ENCODE assay signal across 29 cellular contexts in the genomic region with DNA sequence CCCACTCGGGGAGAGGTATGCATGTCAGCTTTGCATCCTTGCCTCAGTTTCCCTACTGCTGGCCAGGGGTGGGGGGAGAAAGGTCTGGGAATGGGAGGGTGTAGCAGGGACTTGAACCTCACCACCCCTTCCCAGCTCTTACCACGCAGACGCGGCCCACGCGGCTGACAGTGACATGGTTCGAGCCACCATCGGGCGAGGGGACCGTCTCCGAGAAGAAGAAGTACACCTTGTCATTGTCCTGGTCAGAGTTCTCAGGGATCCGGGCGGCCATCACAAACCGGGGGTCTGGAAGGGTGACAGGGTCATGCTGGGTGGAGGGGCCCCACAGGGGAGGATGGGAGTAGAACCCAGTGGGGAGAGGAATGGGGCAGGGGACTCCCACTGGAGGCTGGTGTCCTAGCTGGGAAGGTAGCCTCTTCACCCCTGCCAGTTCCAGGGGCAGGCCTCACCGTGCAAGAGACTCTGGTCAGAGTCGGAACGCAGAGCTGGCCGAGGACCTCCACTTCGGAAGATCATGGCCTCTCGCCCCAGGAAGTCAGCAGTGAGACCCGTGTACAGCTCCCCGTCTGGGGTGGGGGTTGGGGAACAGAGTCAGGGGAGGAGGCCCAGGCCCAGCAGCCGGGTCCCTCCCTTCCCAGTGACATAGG. TPM values are rescaled to one million over a fixed set of nuclear protein-coding genes. Genes with fewer than 3 reads are reported as not detected.
"Had no signal": no experiment of that assay in that cellular context is flagged by ENCODE, and none has a peak within 500 bp of the region (broad histone marks: within the 10 kb centered on the region; RNA-seq: fewer than 3 reads in every experiment).

No MANE protein-coding gene starts in this region.

- H3K4me2 ChIP-seq: hepatocyte, smooth muscle cell had no signal

- H3K79me2 ChIP-seq: hepatocyte had no signal

- H3K4me3 ChIP-seq: hepatocyte, lung, smooth muscle cell, stomach had no signal

- ATAC-seq: activated CD4-positive, CD25-positive, alpha-beta regulatory T cell treated with anti-CD3 and anti-CD28 coated beads, Interleukin-2, amount 50 U/mL, for 24 hours; left lobe of liver; stimulated activated naive B cell treated with anti-CD40 and anti-IgM and Interleukin-4, amounts not matched to agents 10 μg/mL and 1 μg/mL and 100 μg/mL, for 72 hours had no signal

- H3K27me3 ChIP-seq: breast epithelium, hepatocyte, neutrophil, stomach, tibial nerve had no signal

- H3K9me3 ChIP-seq: breast epithelium, neutrophil, stomach, tibial nerve had no signal

- H3K4me1 Mint-ChIP-seq: central memory CD8-positive, alpha-beta T cell had no signal

- H3K27ac Mint-ChIP-seq: activated naive CD8-positive, alpha-beta T cell; immature natural killer cell; nephron; progenitor cell of endocrine pancreas; stimulated activated naive B cell treated with anti-CD40 and anti-IgM and Interleukin-4, amounts not matched to agents 10 μg/mL and 1 μg/mL and 100 μg/mL, for 72 hours; T-helper 1 cell treated with Interleukin-12 subunit alpha and Interleukin-12 subunit beta and Interleukin-4 antibody, amounts not matched to agents 30 μg/mL and 1 μg/mL, for 36 hours had no signal

- H3K4me3 Mint-ChIP-seq: activated naive CD8-positive, alpha-beta T cell; central memory CD8-positive, alpha-beta T cell; immature natural killer cell; nephron; stimulated activated naive B cell treated with anti-CD40 and anti-IgM and Interleukin-4, amounts not matched to agents 10 μg/mL and 1 μg/mL and 100 μg/mL, for 72 hours; T-helper 1 cell treated with Interleukin-12 subunit alpha and Interleukin-12 subunit beta and Interleukin-4 antibody, amounts not matched to agents 30 μg/mL and 1 μg/mL, for 36 hours had no signal

- DNase-seq: activated CD4-positive, alpha-beta T cell treated with anti-CD3 and anti-CD28 coated beads for 48 hours; activated CD4-positive, alpha-beta T cell treated with anti-CD3 and anti-CD28 coated beads, Interleukin-2, amount 50 U/mL, for 48 hours; activated CD8-positive, alpha-beta memory T cell treated with anti-CD3 and anti-CD28 coated beads for 24 hours; activated effector memory CD4-positive, alpha-beta T cell treated with Interleukin-2 at 50 U/mL for 16 hours; activated naive CD4-positive, alpha-beta T cell treated with Interleukin-2 at 50 U/mL for 16 hours; effector CD8-positive, alpha-beta T cell; immature natural killer cell; mesendoderm; stimulated activated CD4-positive, alpha-beta T cell treated with anti-CD3 and anti-CD28 coated beads, Interleukin-15, amount 100 ng/mL, for 24 hours; stimulated activated CD4-positive, alpha-beta T cell treated with anti-CD3 and anti-CD28 coated beads, Interleukin-2, amount 100 ng/mL, for 24 hours; stimulated activated naive B cell treated with anti-CD40 and anti-IgM and Interleukin-4, amounts not matched to agents 10 μg/mL and 1 μg/mL and 100 μg/mL, for 72 hours; stomach; SW 1271; T-helper 9 cell; WERI-Rb-1 had no signal

- H3K9me3 Mint-ChIP-seq: central memory CD8-positive, alpha-beta T cell; immature natural killer cell; nephron; stimulated activated naive B cell treated with anti-CD40 and anti-IgM and Interleukin-4, amounts not matched to agents 10 μg/mL and 1 μg/mL and 100 μg/mL, for 72 hours; T-helper 1 cell treated with Interleukin-12 subunit alpha and Interleukin-12 subunit beta and Interleukin-4 antibody, amounts not matched to agents 30 μg/mL and 1 μg/mL, for 36 hours had no signal

- H3K36me3 Mint-ChIP-seq: activated naive CD8-positive, alpha-beta T cell; immature natural killer cell; stimulated activated naive B cell treated with anti-CD40 and anti-IgM and Interleukin-4, amounts not matched to agents 10 μg/mL and 1 μg/mL and 100 μg/mL, for 72 hours had no signal

- H3K27ac ChIP-seq: hepatocyte, neutrophil, stomach, WERI-Rb-1 had no signal

- H3K36me3 ChIP-seq: breast epithelium, neutrophil, stomach, WERI-Rb-1 had no signal

- H2AFZ ChIP-seq: hepatocyte had no signal

- H3K27me3 Mint-ChIP-seq: activated naive CD8-positive, alpha-beta T cell; central memory CD8-positive, alpha-beta T cell; progenitor cell of endocrine pancreas had no signal

RNA-seq across cellular contexts. Expression of gene SEMA3G, which starts 3.7 kb away (rescaled TPM):
- total RNA-seq: osteocyte had no signal

RNA-seq across cellular contexts. Expression of gene TNNC1, which starts 12.6 kb away (rescaled TPM):
- total RNA-seq: osteocyte had no signal
